Comparison of ENCODE assay signal across 16 cellular contexts in genomic region chr5:150036513-150036912, GRCh38. TPM values are rescaled to one million over a fixed set of nuclear protein-coding genes. Genes with fewer than 3 reads are reported as not detected.
A peak's percentile ranks its signal among the peaks of the same experiment; 100 is the strongest.
DNase-seq lines count a peak whose midpoint lies in the region; ATAC-seq and TF ChIP-seq lines count a peak whose summit lies in the region.
"Had no signal": no experiment of that assay in that cellular context is flagged by ENCODE, and none has a peak within 500 bp of the region (broad histone marks: within the 10 kb centered on the region; RNA-seq: fewer than 3 reads in every experiment).

No MANE protein-coding gene starts in this region.

- H3K36me3 ChIP-seq in OCI-LY7 (ENCODE audit: insufficient read depth, low read length) = peaks cover 98% of the 10 kb centered on the region
- peaks cover 78 to 100% (median 97%) of the 10 kb centered on the region in 4 donors for H3K36me3 ChIP-seq in stomach

- H3K4me2 ChIP-seq in OCI-LY7 (ENCODE audit: low read length) = no peak overlapping the region
- H3K4me2 ChIP-seq: PC-9 had no signal

- ATAC-seq in HG02623 (IDR thresholded peaks at IDR 0.05; ENCODE audit: unreplicated experiment) = no peak
- ATAC-seq: CD8-positive, alpha-beta T cell; stimulated activated naive CD8-positive, alpha-beta T cell treated with anti-CD3 and anti-CD28 coated beads, Interleukin-15, Interleukin-2, amounts not matched to agents 100 U/mL and 50 U/mL, for 24 hours had no signal

- no peaks in the 10 kb centered on the region; the same call in 1 of the 2 replicates for H4K20me1 ChIP-seq in OCI-LY7 (ENCODE audit: insufficient read depth, low read length)

- POLR2A ChIA-PET in OCI-LY7 (lab: Charles Lee) = interaction anchor here (0.6 to 2.9 kb wide), 3 partner anchors 9 to 529 kb away, joined by 3 to 6 read pairs (median 3); no protein-coding TSS in a partner anchor

- H3K79me2 ChIP-seq in OCI-LY7 (ENCODE audit: insufficient read depth, low read depth, low read length) = no peaks in the 10 kb centered on the region

- H3K9me3 ChIP-seq in OCI-LY7 (ENCODE audit: low read length) (no peaks in the 10 kb centered on the region), stomach (no peaks in the 10 kb centered on the region)

- TF ChIP-seq EP300 in stomach (IDR thresholded peaks at IDR 0.05) = no peak

- H3K4me3 ChIP-seq in AG09309 (ENCODE audit: control insufficient read depth, low read depth, low read length) = no peak overlapping the region
- no peak overlapping the region for H3K4me3 ChIP-seq in OCI-LY7 (ENCODE audit: low read depth, low read length, poor library complexity, severe bottlenecking)
- H3K4me3 ChIP-seq in stomach = no peak overlapping the region
- H3K4me3 ChIP-seq: PC-9 had no signal

- intact Hi-C loops in OCI-LY7 (cut with micrococcal nuclease; ENCODE audit: unreplicated experiment) = no loop called here
- intact Hi-C loops in stomach (cut with DNase I; ENCODE audit: low total_unique reads) = no loop called here

- peak overlapping the region; percentile 83 for H3K27ac Mint-ChIP-seq in nephron progenitor cell
- H3K27ac Mint-ChIP-seq: CD8-positive, alpha-beta T cell; memory B cell had no signal

- peaks cover 5% of the 10 kb centered on the region for H3K4me1 Mint-ChIP-seq in nephron progenitor cell

- H3K9me3 Mint-ChIP-seq in nephron progenitor cell = no peaks in the 10 kb centered on the region
- H3K9me3 Mint-ChIP-seq: CD8-positive, alpha-beta T cell; memory B cell had no signal

- 77 to 91% (median 87%) methylated on average over 8 to 9 of the region's 9 CpGs for WGBS in stomach, 5 donors

- DNase-seq in AG09309 (ENCODE audit: low read depth) (peak; percentile 93), OCI-LY7 (ENCODE audit: low spot score) (no peak), epithelial cell of prostate (ENCODE audit: low read depth, low spot score) (peak; percentile 46), nephron progenitor cell (no peak), stomach (no peak), C1 segment of cervical spinal cord (lab: John Stamatoyannopoulos, UW) (no peak), NCI-H1105 treated with DMSO at 0.1 percent for 48 hours (lab: John Stamatoyannopoulos, UW) (no peak)
- DNase-seq: activated CD4-positive, CD25-positive, alpha-beta regulatory T cell treated with anti-CD3 and anti-CD28 coated beads, Interleukin-2, amount 50 U/mL, for 72 hours; activated gamma-delta T cell treated with Interleukin-2 at 50 U/mL for 16 hours; CD8-positive, alpha-beta T cell; NCI-H1694; stimulated activated naive CD8-positive, alpha-beta T cell treated with anti-CD3 and anti-CD28 coated beads, Interleukin-15, Interleukin-2, amounts not matched to agents 100 U/mL and 50 U/mL, for 24 hours had no signal

- peaks cover 65% of the 10 kb centered on the region for H3K36me3 Mint-ChIP-seq in nephron progenitor cell (ENCODE audit: low read depth)

- TF ChIP-seq POLR2A in stomach (IDR thresholded peaks at IDR 0.05) = no peak

- CTCF ChIA-PET in OCI-LY7 (lab: Charles Lee; ENCODE audit: unreplicated experiment) = no interaction called here

- no peak overlapping the region for H3K4me3 Mint-ChIP-seq in nephron progenitor cell
- H3K4me3 Mint-ChIP-seq: CD8-positive, alpha-beta T cell; memory B cell had no signal

- no peak overlapping the region for H2AFZ ChIP-seq in OCI-LY7 (ENCODE audit: low read length)
- H2AFZ ChIP-seq: PC-9 had no signal

- H3K4me1 ChIP-seq in OCI-LY7 (ENCODE audit: insufficient read depth, low read length, poor library complexity, severe bottlenecking) (peaks cover 18% of the 10 kb centered on the region), stomach (peaks cover 0 to 5% (median 2%) of the 10 kb centered on the region in 4 donors)

- no peaks in the 10 kb centered on the region for H3K27me3 Mint-ChIP-seq in nephron progenitor cell (ENCODE audit: low read depth, poor library complexity)
- H3K27me3 Mint-ChIP-seq: memory B cell had no signal

- no peaks in the 10 kb centered on the region for H3K27me3 ChIP-seq in stomach

- H3K9me2 ChIP-seq in OCI-LY7 (ENCODE audit: insufficient read depth, low read length) = no peaks in the 10 kb centered on the region

- BruUV-seq in OCI-LY7 (replicated peaks; lab: Mats Ljungman, UMichigan) = no TSS peak

- H3K27ac ChIP-seq in OCI-LY7 (ENCODE audit: low read depth, low read length, poor library complexity, severe bottlenecking) (peak overlapping the region; percentile 39), epithelial cell of prostate (peak overlapping the region; percentile 45), stomach (peak overlapping the region in 1 of 5 donors; percentile 20)
- H3K27ac ChIP-seq: PC-9 had no signal

- no peak for TF ChIP-seq CTCF in AG09309 (IDR thresholded peaks at IDR 0.05; ENCODE audit: control insufficient read depth, insufficient read depth, low read depth, low read length, missing control alignments)
- no peak for TF ChIP-seq CTCF in OCI-LY7 (conservative IDR thresholded peaks at IDR 0.05; ENCODE audit: low read length)
- no peak for TF ChIP-seq CTCF in nephron progenitor cell (IDR thresholded peaks at IDR 0.05)
- no peak for TF ChIP-seq CTCF in stomach (IDR thresholded peaks at IDR 0.05)

RNA-seq across cellular contexts. Expression of gene HMGXB3, which starts 36.0 kb away (rescaled TPM):
- 35.1 and 40.4 TPM in 2 replicates for total RNA-seq in OCI-LY7 (2014; rRNA removed; shearing (Covaris generic))
- total RNA-seq in OCI-LY7 (2022) = 40.2 and 44.0 TPM in 2 replicates
- total RNA-seq in stomach = 10 to 100 TPM; 17.5 to 90.6 (median 52.0) TPM
- polyA plus RNA-seq in stomach = 10 to 100 TPM in 1 of 3 donors, 1 to 10 TPM in 2; 7.9 to 15.3 (median 10.0) TPM

RNA-seq across cellular contexts. Expression of gene TIGD6, which starts 36.1 kb away (rescaled TPM):
- 3.4 and 5.4 TPM in 2 replicates for total RNA-seq in OCI-LY7 (2014; rRNA removed; shearing (Covaris generic))
- total RNA-seq in OCI-LY7 (2022) (4.6 and 6.5 TPM in 2 replicates), stomach (1 to 10 TPM in 2 of 5 donors, under 1 TPM in 2, not detected in 1; under 0.01 to 3.3 (median 1.6) TPM)
- polyA plus RNA-seq in stomach = 1 to 10 TPM; 1.8 to 2.9 (median 2.9) TPM

RNA-seq across cellular contexts. Expression of gene CSF1R, which starts 49.8 kb away (rescaled TPM):
- total RNA-seq in OCI-LY7 (2014; rRNA removed; shearing (Covaris generic)) = not detected in 2 replicates
- total RNA-seq in OCI-LY7 (2022) = not detected in 2 replicates
- 100 to 1,000 TPM in 1 of 5 donors, 10 to 100 TPM in 4; 17.8 to 235 (median 34.9) TPM for total RNA-seq in stomach
- 10 to 100 TPM in 1 of 3 donors, 1 to 10 TPM in 2; 3.0 to 10.2 (median 8.5) TPM for polyA plus RNA-seq in stomach
- total RNA-seq: epithelial cell of proximal tubule had no signal

Comparison
In these comparisons a context has a peak if more than half of its experiments do, and no peak if none do; other contexts are left out.
1. DNase-seq: peak in AG09309 (single experiment) and epithelial cell of prostate (single experiment); none in OCI-LY7 (single experiment), nephron progenitor cell (single experiment), stomach (single experiment), C1 segment of cervical spinal cord (0 of 14) and NCI-H1105 treated with DMSO at 0.1 percent for 48 hours (single experiment).
2. RNA of gene CSF1R, which starts 49.8 kb away (total RNA-seq): 17.8 to 235 TPM in stomach; not detected in OCI-LY7; every median in the first group is over 10 times any median in the second.